ENCODE assay signal across 11 cellular contexts in the genomic region with DNA sequence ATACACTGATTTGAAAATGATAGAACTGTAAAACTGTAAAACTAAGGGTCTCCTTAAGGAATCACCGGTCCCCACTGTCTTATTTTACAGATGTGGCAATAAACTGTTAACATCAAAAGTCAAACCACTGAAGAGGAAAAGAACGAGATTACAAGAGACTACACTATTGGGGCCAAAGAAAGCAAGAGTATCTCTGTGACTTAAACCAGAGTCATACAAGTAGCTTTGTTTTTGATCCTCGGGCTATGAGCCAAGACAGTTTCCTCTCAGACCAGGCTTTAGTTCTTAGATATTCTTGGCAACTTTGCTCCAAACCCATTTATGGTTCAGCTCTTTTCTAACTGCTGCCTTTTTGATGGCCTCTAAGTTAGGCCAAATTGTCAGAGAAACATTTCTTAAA.
DNase-seq lines count a peak whose midpoint lies in the region; ATAC-seq, FAIRE-seq and TF ChIP-seq lines count a peak whose summit lies in the region.
"Had no signal": no experiment of that assay in that cellular context is flagged by ENCODE, and none has a peak within 500 bp of the region (broad histone marks: within the 10 kb centered on the region; RNA-seq: fewer than 3 reads in every experiment).

No MANE protein-coding gene starts in this region.

- no peaks in the 10 kb centered on the region for H3K9me3 ChIP-seq in mucosa of descending colon
- H3K9me3 ChIP-seq in colonic mucosa, result no peaks in the 10 kb centered on the region

- H3K4me1 ChIP-seq in mucosa of descending colon (ENCODE audit: low read depth), result no peaks in the 10 kb centered on the region
- H3K4me1 ChIP-seq in colonic mucosa, result no peaks in the 10 kb centered on the region

- no peak for TF ChIP-seq CTCF in AG09319 (IDR thresholded peaks at IDR 0.05; ENCODE audit: low read depth, low read length)
- no peak for TF ChIP-seq CTCF in mucosa of descending colon (IDR thresholded peaks at IDR 0.05)
- no peak for TF ChIP-seq CTCF in colonic mucosa (IDR thresholded peaks at IDR 0.05)

- intact Hi-C loops in mucosa of descending colon (cut with DNase I, micrococcal nuclease) (no loop called here), colonic mucosa (cut with DNase I) (no loop called here)

- no peak overlapping the region for H3K9ac ChIP-seq in colonic mucosa (ENCODE audit: low read depth in 2 of 2, low read length in 2 of 2)

- ATAC-seq in mucosa of descending colon, result peak; percentile 23

- H3K4me3 ChIP-seq in mucosa of descending colon (no peak overlapping the region), colonic mucosa (no peak overlapping the region)

- H3K36me3 ChIP-seq in mucosa of descending colon (ENCODE audit: low read depth), result no peaks in the 10 kb centered on the region
- no peaks in the 10 kb centered on the region for H3K36me3 ChIP-seq in colonic mucosa

- no peak overlapping the region for H3K27ac ChIP-seq in colonic mucosa

- peak; percentile 68 for DNase-seq in AG09319 (ENCODE audit: extremely low read depth, low read depth)
- DNase-seq in HT1080 (ENCODE audit: low read depth), result peak; percentile 87
- peak; percentile 42 for DNase-seq in epidermal melanocyte (ENCODE audit: insufficient read length, low spot score)
- DNase-seq in mucosa of descending colon, result peak in 1 of 3 donors; percentile 26
- no peak for DNase-seq in colonic mucosa
- DNase-seq in frontal cortex (ENCODE audit: low spot score in 2 of 2), result no peak
- no peak for DNase-seq in NCI-H146 treated with DMSO at 0.1 percent for 48 hours (lab: John Stamatoyannopoulos, UW; ENCODE audit: unreplicated experiment)
- DNase-seq in NCI-H2227 (lab: John Stamatoyannopoulos, UW; ENCODE audit: unreplicated experiment), result no peak
- DNase-seq: activated naive CD4-positive, alpha-beta T cell treated with anti-CD3 and anti-CD28 coated beads, Interleukin-2, amount 50 U/mL, for 16 hours; DND-41; SHP77 treated with DMSO at 0.1 percent for 48 hours had no signal

- FAIRE-seq in frontal cortex (lab: Jason Lieb, UNC), result no peak

- H3K27me3 ChIP-seq in colonic mucosa, result no peaks in the 10 kb centered on the region

Comparison
In these comparisons a context has a peak if more than half of its experiments do, and no peak if none do; other contexts are left out.
1. DNase-seq: peak in AG09319 (single experiment), HT1080 (single experiment) and epidermal melanocyte (single experiment); none in colonic mucosa (single experiment), frontal cortex (0 of 2), NCI-H146 treated with DMSO at 0.1 percent for 48 hours (single experiment) and NCI-H2227 (single experiment).